In the genomic region with DNA sequence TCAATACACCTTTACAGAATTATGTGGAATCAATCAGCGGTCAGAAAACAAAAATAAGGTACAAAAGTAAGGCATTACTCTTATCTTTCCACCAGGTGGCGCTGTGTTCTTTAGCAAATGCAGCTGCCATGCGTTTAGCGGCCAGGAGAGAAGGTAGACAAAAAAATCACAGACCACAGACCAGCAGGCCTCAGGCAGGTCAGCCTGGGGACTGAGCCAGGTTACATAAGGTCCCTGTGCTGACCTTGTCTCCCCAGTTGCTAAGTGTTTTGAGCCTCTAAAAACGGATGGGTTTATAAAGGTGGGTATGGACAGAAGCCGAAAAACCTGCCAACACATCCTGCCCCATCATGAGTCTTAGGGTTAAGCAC, we compare ENCODE assay signal across 9 cellular contexts. TPM values are rescaled to one million over a fixed set of nuclear protein-coding genes. Genes with fewer than 3 reads are reported as not detected.
A peak's percentile ranks its signal among the peaks of the same experiment; 100 is the strongest.
DNase-seq lines count a peak whose midpoint lies in the region; ATAC-seq and TF ChIP-seq lines count a peak whose summit lies in the region.
"Had no signal": no experiment of that assay in that cellular context is flagged by ENCODE, and none has a peak within 500 bp of the region (broad histone marks: within the 10 kb centered on the region; RNA-seq: fewer than 3 reads in every experiment).

No MANE protein-coding gene starts in this region.

- H3K27me3 ChIP-seq in mesenchymal stem cell (ENCODE audit: control insufficient read depth in 1 of 2, insufficient read depth in 1 of 2, low read length in 2 of 2): peaks cover 8 to 47% of the 10 kb centered on the region in 2 experiments

- no peak overlapping the region for H2BK12ac ChIP-seq in mesenchymal stem cell (ENCODE audit: low read length in 2 of 2)

- H4K8ac ChIP-seq in mesenchymal stem cell (ENCODE audit: low read length): no peak overlapping the region

- H3K36me3 ChIP-seq in mesenchymal stem cell (ENCODE audit: control insufficient read depth in 1 of 2, insufficient read depth in 2 of 2, low read depth in 1 of 2, low read length in 2 of 2): peaks cover 0 to 16% of the 10 kb centered on the region in 2 experiments

- H3K79me1 ChIP-seq in mesenchymal stem cell (replicated peaks; ENCODE audit: low read length, poor library complexity, severe bottlenecking): no peaks in the 10 kb centered on the region

- no peak overlapping the region for H2BK5ac ChIP-seq in mesenchymal stem cell (ENCODE audit: low read depth, low read length, poor library complexity, severe bottlenecking)

- H3K23ac ChIP-seq in mesenchymal stem cell (ENCODE audit: low read length in 2 of 2): no peak overlapping the region

- no peak overlapping the region for H3K4me3 ChIP-seq in mesenchymal stem cell (ENCODE audit: insufficient read depth in 1 of 2, low read depth in 1 of 2, low read length in 2 of 2)

- H2BK120ac ChIP-seq in mesenchymal stem cell (ENCODE audit: low read depth, low read length): no peak overlapping the region

- CTCF ChIA-PET in Calu3 (lab: Charles Lee): interaction anchor here (0.6 to 14.5 kb wide), 7 partner anchors 9 to 183 kb away, joined by 3 to 226 read pairs (median 4); partner anchors contain the start of gene RGS8

- H3K4me3 Mint-ChIP-seq in Calu3 (ENCODE audit: low read depth, unreplicated experiment): no peak overlapping the region
- no peak overlapping the region for H3K4me3 Mint-ChIP-seq in effector memory CD8-positive, alpha-beta T cell
- H3K4me3 Mint-ChIP-seq in stimulated activated naive B cell treated with anti-CD40 and anti-IgM and Interleukin-4, amounts not matched to agents 10 μg/mL and 1 μg/mL and 100 μg/mL, for 72 hours: no peak overlapping the region
- H3K4me3 Mint-ChIP-seq: T-helper 1 cell treated with Interleukin-12 subunit alpha and Interleukin-12 subunit beta and Interleukin-4 antibody, amounts not matched to agents 30 μg/mL and 1 μg/mL, for 36 hours had no signal

- H3K9me3 Mint-ChIP-seq in Calu3 (ENCODE audit: low read depth, unreplicated experiment): no peaks in the 10 kb centered on the region
- H3K9me3 Mint-ChIP-seq in effector memory CD8-positive, alpha-beta T cell: no peaks in the 10 kb centered on the region
- H3K9me3 Mint-ChIP-seq in stimulated activated naive B cell treated with anti-CD40 and anti-IgM and Interleukin-4, amounts not matched to agents 10 μg/mL and 1 μg/mL and 100 μg/mL, for 72 hours: no peaks in the 10 kb centered on the region
- H3K9me3 Mint-ChIP-seq: T-helper 1 cell treated with Interleukin-12 subunit alpha and Interleukin-12 subunit beta and Interleukin-4 antibody, amounts not matched to agents 30 μg/mL and 1 μg/mL, for 36 hours had no signal

- no peak overlapping the region for H3K27ac Mint-ChIP-seq in Calu3 (ENCODE audit: unreplicated experiment)
- H3K27ac Mint-ChIP-seq in effector memory CD8-positive, alpha-beta T cell: no peak overlapping the region
- H3K27ac Mint-ChIP-seq in stimulated activated naive B cell treated with anti-CD40 and anti-IgM and Interleukin-4, amounts not matched to agents 10 μg/mL and 1 μg/mL and 100 μg/mL, for 72 hours: no peak overlapping the region
- H3K27ac Mint-ChIP-seq: T-helper 1 cell treated with Interleukin-12 subunit alpha and Interleukin-12 subunit beta and Interleukin-4 antibody, amounts not matched to agents 30 μg/mL and 1 μg/mL, for 36 hours had no signal

- peaks cover 15% of the 10 kb centered on the region for H3K36me3 Mint-ChIP-seq in Calu3 (ENCODE audit: insufficient read depth, unreplicated experiment)
- H3K36me3 Mint-ChIP-seq in effector memory CD8-positive, alpha-beta T cell (ENCODE audit: insufficient read depth): peaks cover 10% of the 10 kb centered on the region
- H3K36me3 Mint-ChIP-seq in stimulated activated naive B cell treated with anti-CD40 and anti-IgM and Interleukin-4, amounts not matched to agents 10 μg/mL and 1 μg/mL and 100 μg/mL, for 72 hours: peaks cover 3 to 11% of the 10 kb centered on the region in 2 donors

- H4K91ac ChIP-seq in mesenchymal stem cell (ENCODE audit: low read length): no peak overlapping the region

- H3K4me1 ChIP-seq in mesenchymal stem cell (ENCODE audit: control insufficient read depth, insufficient read depth, low read depth, low read length): peaks cover 7% of the 10 kb centered on the region

- peak; percentile 76 for DNase-seq in Calu3
- DNase-seq in HT-29 (ENCODE audit: low spot score): peak; percentile 89
- peak; percentile 83 for DNase-seq in NCI-H82 treated with DMSO at 0.1 percent for 48 hours (lab: John Stamatoyannopoulos, UW; ENCODE audit: unreplicated experiment)
- DNase-seq in activated CD4-positive, alpha-beta T cell treated with anti-CD3 and anti-CD28 coated beads, Interleukin-2, amount 50 U/mL, for 48 hours: peak; percentile 47 to 61
- DNase-seq in effector memory CD8-positive, alpha-beta T cell: peak; percentile 65 to 73 (median 69)
- peak; percentile 79 for DNase-seq in mesenchymal stem cell
- peak; percentile 42 for DNase-seq in stimulated activated naive B cell treated with anti-CD40 and anti-IgM and Interleukin-4, amounts not matched to agents 10 μg/mL and 1 μg/mL and 100 μg/mL, for 72 hours

- H3K4me1 Mint-ChIP-seq in Calu3 (ENCODE audit: low read depth, unreplicated experiment): no peaks in the 10 kb centered on the region
- peaks cover 13 to 16% of the 10 kb centered on the region in 2 donors for H3K4me1 Mint-ChIP-seq in effector memory CD8-positive, alpha-beta T cell (ENCODE audit: low read depth in 2 of 2)
- peaks cover 7 to 13% of the 10 kb centered on the region in 2 donors for H3K4me1 Mint-ChIP-seq in stimulated activated naive B cell treated with anti-CD40 and anti-IgM and Interleukin-4, amounts not matched to agents 10 μg/mL and 1 μg/mL and 100 μg/mL, for 72 hours

- H3K4me2 ChIP-seq in mesenchymal stem cell (ENCODE audit: low read length, poor library complexity, severe bottlenecking): no peak overlapping the region

- no peak overlapping the region for H2AFZ ChIP-seq in mesenchymal stem cell (ENCODE audit: low read depth, low read length)

- WGBS in mesenchymal stem cell: 25% methylated on average over 6 of the region's 6 CpGs

- H3K4ac ChIP-seq in mesenchymal stem cell (ENCODE audit: low read depth in 1 of 2, low read length in 2 of 2): no peak overlapping the region

- H3K9ac ChIP-seq in mesenchymal stem cell (ENCODE audit: low read length): no peak overlapping the region

- no peak overlapping the region for H2AK5ac ChIP-seq in mesenchymal stem cell (ENCODE audit: low read length, severe bottlenecking)

- H3K27ac ChIP-seq in mesenchymal stem cell (ENCODE audit: low read length, poor library complexity, severe bottlenecking): no peak overlapping the region

- BruUV-seq in Calu3 (replicated peaks; lab: Mats Ljungman, UMichigan): no TSS peak

- no peaks in the 10 kb centered on the region for H3K9me3 ChIP-seq in mesenchymal stem cell (ENCODE audit: control insufficient read depth, low read length)

- peak; percentile 9 for ATAC-seq in effector memory CD8-positive, alpha-beta T cell (replicated peaks)
- peak in 1 of 2 donors; percentile 11 for ATAC-seq in stimulated activated naive B cell treated with anti-CD40 and anti-IgM and Interleukin-4, amounts not matched to agents 10 μg/mL and 1 μg/mL and 100 μg/mL, for 72 hours (replicated peaks)
- no peak for ATAC-seq in GM21576 (IDR thresholded peaks at IDR 0.05; ENCODE audit: unreplicated experiment)

- no peak overlapping the region for H2BK15ac ChIP-seq in mesenchymal stem cell (ENCODE audit: low read depth, poor library complexity, severe bottlenecking)

- H3K18ac ChIP-seq in mesenchymal stem cell (ENCODE audit: low read depth in 1 of 2, low read length in 2 of 2): no peak overlapping the region

- H3K14ac ChIP-seq in mesenchymal stem cell (ENCODE audit: low read length in 2 of 2): no peak overlapping the region

- peak; percentile 76 for TF ChIP-seq CTCF in Calu3 (IDR thresholded peaks at IDR 0.05; ENCODE audit: unreplicated experiment)

- H3K27me3 Mint-ChIP-seq in Calu3 (ENCODE audit: unreplicated experiment): peaks cover 15% of the 10 kb centered on the region
- peaks cover 11 to 13% of the 10 kb centered on the region in 2 donors for H3K27me3 Mint-ChIP-seq in effector memory CD8-positive, alpha-beta T cell
- peaks cover 0 to 3% of the 10 kb centered on the region in 2 donors for H3K27me3 Mint-ChIP-seq in stimulated activated naive B cell treated with anti-CD40 and anti-IgM and Interleukin-4, amounts not matched to agents 10 μg/mL and 1 μg/mL and 100 μg/mL, for 72 hours

- intact Hi-C loops in Calu3 (cut with micrococcal nuclease; ENCODE audit: unreplicated experiment): loop anchor here (1.0 kb wide), 1 partner anchor 183 kb away; no protein-coding TSS in a partner anchor

RNA-seq across cellular contexts. Expression of gene RGS16, which starts 2.8 kb away (rescaled TPM):
- total RNA-seq in Calu3 (2022): 1.2 and 1.7 TPM in 2 replicates
- 3.1 and 5.1 TPM in 2 replicates for total RNA-seq in HT-29 (2014; rRNA removed; shearing (Covaris generic))
- 1.0 TPM for polyA plus RNA-seq in mesenchymal stem cell (2013, experiment 1 of 2)
- polyA plus RNA-seq in mesenchymal stem cell (2013, experiment 2 of 2): 0.97 TPM

RNA-seq across cellular contexts. Expression of gene RNASEL, which starts 12.3 kb away (rescaled TPM):
- total RNA-seq in Calu3 (2022): 7.0 and 10.0 TPM in 2 replicates
- 1.6 and 1.9 TPM in 2 replicates for total RNA-seq in HT-29 (2014; rRNA removed; shearing (Covaris generic))
- polyA plus RNA-seq in mesenchymal stem cell (2013, experiment 1 of 2): 3.1 TPM
- polyA plus RNA-seq in mesenchymal stem cell (2013, experiment 2 of 2): 3.3 TPM
